8 cellular contexts compared by ENCODE assay signal in the genomic region with DNA sequence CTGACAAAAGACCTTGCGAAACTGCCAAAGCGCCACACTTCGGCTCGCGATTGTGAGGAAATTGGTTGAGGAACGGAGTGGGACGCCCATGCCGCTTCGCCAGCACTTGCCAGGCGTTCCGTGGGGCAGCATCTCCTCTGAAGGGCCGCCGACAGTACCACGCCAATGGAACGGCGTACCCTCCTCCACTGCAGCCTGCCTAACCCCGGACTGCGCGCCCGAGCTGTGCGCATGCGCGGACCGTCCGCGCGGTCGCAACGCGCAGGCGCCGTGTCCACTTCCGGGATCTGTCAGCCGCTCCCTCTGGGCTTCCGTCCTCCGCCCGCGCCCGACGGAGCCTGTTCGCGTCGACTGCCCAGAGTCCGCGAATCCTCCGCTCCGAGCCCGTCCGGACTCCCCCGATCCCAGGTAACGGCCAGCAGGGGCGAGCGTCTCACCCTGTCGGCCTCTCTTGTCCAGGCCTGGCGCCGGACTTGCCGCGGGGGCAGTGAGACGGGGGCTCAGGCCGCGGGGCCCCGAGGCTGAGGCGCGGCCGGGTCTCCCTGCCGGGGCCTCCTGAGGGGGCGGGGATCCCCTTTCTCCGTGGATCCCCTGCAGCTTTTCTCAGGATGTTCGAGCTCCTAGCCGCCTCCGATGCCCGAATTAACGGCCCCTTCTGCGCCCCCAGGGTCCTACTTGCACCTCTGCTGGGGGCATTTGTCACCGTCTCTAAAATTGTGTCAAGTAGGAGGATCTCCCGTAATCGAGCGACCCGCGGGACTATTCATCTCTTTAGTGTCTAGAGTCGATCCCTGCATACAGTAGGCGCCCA. TPM values are rescaled to one million over a fixed set of nuclear protein-coding genes. Genes with fewer than 3 reads are reported as not detected.
DNase-seq lines count a peak whose midpoint lies in the region; ATAC-seq and TF ChIP-seq lines count a peak whose summit lies in the region.

A gene (plus strand): TSS at position 302 of the 811 bp plus-strand sequence. CDS start 7,456 bp downstream, outside the sequence.

- no peaks in the 10 kb centered on the region for H3K27me3 Mint-ChIP-seq in activated naive CD4-positive, alpha-beta T cell treated with anti-CD3 and anti-CD28 coated beads, Interleukin-2, amount 50 U/mL, for 24 hours

- peak within 1 kb of the TSS; percentile 94 for H3K4me3 Mint-ChIP-seq in activated naive CD4-positive, alpha-beta T cell treated with anti-CD3 and anti-CD28 coated beads, Interleukin-2, amount 50 U/mL, for 24 hours

- TF ChIP-seq CTCF in GM10266 (IDR thresholded peaks at IDR 0.05; ENCODE audit: control insufficient read depth, insufficient read depth, low read depth, missing control alignments) (no peak), suprapubic skin (IDR thresholded peaks at IDR 0.05) (peak in 1 of 2 donors; percentile 28)

- H3K9me3 ChIP-seq in suprapubic skin = no peaks in the 10 kb centered on the region

- peak within 1 kb of the TSS; percentile 98 for H3K4me3 ChIP-seq in suprapubic skin

- H3K9me3 Mint-ChIP-seq in activated naive CD4-positive, alpha-beta T cell treated with anti-CD3 and anti-CD28 coated beads, Interleukin-2, amount 50 U/mL, for 24 hours = no peaks in the 10 kb centered on the region

- H3K4me1 Mint-ChIP-seq in activated naive CD4-positive, alpha-beta T cell treated with anti-CD3 and anti-CD28 coated beads, Interleukin-2, amount 50 U/mL, for 24 hours = peaks cover 41% of the 10 kb centered on the region

- H3K36me3 Mint-ChIP-seq in activated naive CD4-positive, alpha-beta T cell treated with anti-CD3 and anti-CD28 coated beads, Interleukin-2, amount 50 U/mL, for 24 hours = no peaks in the 10 kb centered on the region

- no peak for TF ChIP-seq EP300 in suprapubic skin (IDR thresholded peaks at IDR 0.05)

- H3K27me3 ChIP-seq in suprapubic skin = no peaks in the 10 kb centered on the region

- DNase-seq in GM10266 (ENCODE audit: extremely low spot score) (peak; percentile 97), NCI-H1092 treated with DMSO at 0.1 percent for 48 hours (lab: John Stamatoyannopoulos, UW) (peak; percentile 95), glomerular endothelial cell (ENCODE audit: extremely low read depth, low read depth, low spot score) (peak; percentile 44), occipital lobe (lab: John Stamatoyannopoulos, UW) (peak; percentile 77), suprapubic skin (ENCODE audit: low spot score in 2 of 2) (peak; percentile 93 to 94)

- peak within 1 kb of the TSS; percentile 87 for H3K27ac ChIP-seq in suprapubic skin

- H3K4me1 ChIP-seq in suprapubic skin = peaks cover 54% of the 10 kb centered on the region

- WGBS in suprapubic skin = under 1% methylated on average over 59 of the region's 82 CpGs

- peak within 1 kb of the TSS; percentile 97 for H3K27ac Mint-ChIP-seq in activated naive CD4-positive, alpha-beta T cell treated with anti-CD3 and anti-CD28 coated beads, Interleukin-2, amount 50 U/mL, for 24 hours

- TF ChIP-seq POLR2A in suprapubic skin (IDR thresholded peaks at IDR 0.05) = peak in 1 of 2 donors; percentile 67

- no peaks in the 10 kb centered on the region for H3K36me3 ChIP-seq in suprapubic skin

- peak; percentile 80 for ATAC-seq in HG02610 (IDR thresholded peaks at IDR 0.05; ENCODE audit: unreplicated experiment)
- ATAC-seq in SK-N-SH treated with all-trans-retinoic acid at 6 μM for 48 hours = peak; percentile 97

TF ChIP-seq in SK-N-SH treated with all-trans-retinoic acid at 6 μM for 48 hours, 23 proteins besides CTCF, POLR2A, EP300 and RAD21:
- no peak for TF ChIP-seq ESRRG (CRISPR knock-in tag; IDR thresholded peaks at IDR 0.05)
- TF ChIP-seq ZFP3 (CRISPR knock-in tag; IDR thresholded peaks at IDR 0.05) = peak; percentile 85
- TF ChIP-seq, protein P1, sequence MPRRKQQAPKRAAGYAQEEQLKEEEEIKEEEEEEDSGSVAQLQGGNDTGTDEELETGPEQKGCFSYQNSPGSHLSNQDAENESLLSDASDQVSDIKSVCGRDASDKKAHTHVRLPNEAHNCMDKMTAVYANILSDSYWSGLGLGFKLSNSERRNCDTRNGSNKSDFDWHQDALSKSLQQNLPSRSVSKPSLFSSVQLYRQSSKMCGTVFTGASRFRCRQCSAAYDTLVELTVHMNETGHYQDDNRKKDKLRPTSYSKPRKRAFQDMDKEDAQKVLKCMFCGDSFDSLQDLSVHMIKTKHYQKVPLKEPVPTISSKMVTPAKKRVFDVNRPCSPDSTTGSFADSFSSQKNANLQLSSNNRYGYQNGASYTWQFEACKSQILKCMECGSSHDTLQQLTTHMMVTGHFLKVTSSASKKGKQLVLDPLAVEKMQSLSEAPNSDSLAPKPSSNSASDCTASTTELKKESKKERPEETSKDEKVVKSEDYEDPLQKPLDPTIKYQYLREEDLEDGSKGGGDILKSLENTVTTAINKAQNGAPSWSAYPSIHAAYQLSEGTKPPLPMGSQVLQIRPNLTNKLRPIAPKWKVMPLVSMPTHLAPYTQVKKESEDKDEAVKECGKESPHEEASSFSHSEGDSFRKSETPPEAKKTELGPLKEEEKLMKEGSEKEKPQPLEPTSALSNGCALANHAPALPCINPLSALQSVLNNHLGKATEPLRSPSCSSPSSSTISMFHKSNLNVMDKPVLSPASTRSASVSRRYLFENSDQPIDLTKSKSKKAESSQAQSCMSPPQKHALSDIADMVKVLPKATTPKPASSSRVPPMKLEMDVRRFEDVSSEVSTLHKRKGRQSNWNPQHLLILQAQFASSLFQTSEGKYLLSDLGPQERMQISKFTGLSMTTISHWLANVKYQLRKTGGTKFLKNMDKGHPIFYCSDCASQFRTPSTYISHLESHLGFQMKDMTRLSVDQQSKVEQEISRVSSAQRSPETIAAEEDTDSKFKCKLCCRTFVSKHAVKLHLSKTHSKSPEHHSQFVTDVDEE (CRISPR knock-in tag; IDR thresholded peaks at IDR 0.05) = no peak
- TF ChIP-seq ISL1 (CRISPR knock-in tag; IDR thresholded peaks at IDR 0.05) = no peak
- no peak for TF ChIP-seq ZNF70 (CRISPR knock-in tag; IDR thresholded peaks at IDR 0.05)

RNA-seq across cellular contexts. Expression of the gene that starts here (rescaled TPM):
- 160 and 225 TPM in 2 replicates for total RNA-seq in glomerular endothelial cell
- 72.1 TPM for total RNA-seq in occipital lobe
- total RNA-seq in suprapubic skin = 100 to 1,000 TPM in 3 of 4 donors, 10 to 100 TPM in 1; 98.1 to 169 (median 140) TPM

Comparison
In these comparisons a context has a peak if more than half of its experiments do, and no peak if none do; other contexts are left out.
1. Peak in every context shown above with its lines: DNase-seq, ATAC-seq, H3K4me3 ChIP-seq and H3K27ac ChIP-seq.
2. DNase-seq: peak in every context shown above with its lines; median percentile 97 in GM10266; 95 in NCI-H1092 treated with DMSO at 0.1 percent for 48 hours; 94 in suprapubic skin; 77 in occipital lobe; 44 in glomerular endothelial cell.